ENCODE assay signal across 8 cellular contexts in genomic region chr1:23772049-23772853, GRCh38. TPM values are rescaled to one million over a fixed set of nuclear protein-coding genes. Genes with fewer than 3 reads are reported as not detected.
DNase-seq lines count a peak whose midpoint lies in the region; ATAC-seq and TF ChIP-seq lines count a peak whose summit lies in the region.

No MANE protein-coding gene starts in this region.

- H3K9ac ChIP-seq in skeletal muscle satellite cell (ENCODE audit: low read depth, low read length): no peak overlapping the region

- ATAC-seq in GM21619 (IDR thresholded peaks at IDR 0.05; ENCODE audit: unreplicated experiment) (peak; percentile 54), GM21360 (IDR thresholded peaks at IDR 0.05; ENCODE audit: unreplicated experiment) (no peak)

- H3K9me3 ChIP-seq in skeletal muscle satellite cell (replicated peaks; ENCODE audit: low read length): no peaks in the 10 kb centered on the region

- H3K27me3 ChIP-seq in skeletal muscle satellite cell (ENCODE audit: control insufficient read depth, insufficient read depth, low read length): no peaks in the 10 kb centered on the region

- H3K4me3 ChIP-seq in AG10803 (ENCODE audit: low read length) (no peak overlapping the region), skeletal muscle satellite cell (ENCODE audit: low read length) (no peak overlapping the region)

- H3K4me2 ChIP-seq in skeletal muscle satellite cell (ENCODE audit: low read length): peak overlapping the region; percentile 50

- peak; percentile 98 for TF ChIP-seq CTCF in AG10803 (conservative IDR thresholded peaks at IDR 0.05; ENCODE audit: low read length)

- DNase-seq in AG10803 (ENCODE audit: low read depth) (peak; percentile 79), NCI-H1930 (lab: John Stamatoyannopoulos, UW) (peak; percentile 33 to 65), T-helper 9 cell (peak; percentile 86), anterior cingulate cortex (lab: John Stamatoyannopoulos, UW) (peak in 57 of 58 donors; percentile 14 to 91 (median 63)), hepatic stellate cell (ENCODE audit: low spot score) (peak; percentile 68)

- no peaks in the 10 kb centered on the region for H3K4me1 ChIP-seq in skeletal muscle satellite cell (ENCODE audit: control insufficient read depth, insufficient read depth, low read length)

- H3K36me3 ChIP-seq in skeletal muscle satellite cell (ENCODE audit: insufficient read depth, low read length): no peaks in the 10 kb centered on the region

RNA-seq across cellular contexts. Expression of gene PITHD1, which starts 6.0 kb away (rescaled TPM):
- 33.0 and 35.4 TPM in 2 replicates for total RNA-seq in skeletal muscle satellite cell (2012; rRNA removed)

RNA-seq across cellular contexts. Expression of gene LYPLA2, which starts 18.7 kb away (rescaled TPM):
- total RNA-seq in skeletal muscle satellite cell (2012; rRNA removed): 47.4 and 55.9 TPM in 2 replicates

RNA-seq across cellular contexts. Expression of gene GALE, which starts 28.3 kb away (rescaled TPM):
- total RNA-seq in skeletal muscle satellite cell (2012; rRNA removed): 37.4 and 40.6 TPM in 2 replicates

RNA-seq across cellular contexts. Expression of gene ELOA, which starts 29.0 kb away (rescaled TPM):
- total RNA-seq in skeletal muscle satellite cell (2012; rRNA removed): 49.8 and 61.3 TPM in 2 replicates

RNA-seq across cellular contexts. Expression of gene HMGCL, which starts 53.0 kb away (rescaled TPM):
- total RNA-seq in skeletal muscle satellite cell (2012; rRNA removed): 28.2 and 36.2 TPM in 2 replicates
